In the genomic region with DNA sequence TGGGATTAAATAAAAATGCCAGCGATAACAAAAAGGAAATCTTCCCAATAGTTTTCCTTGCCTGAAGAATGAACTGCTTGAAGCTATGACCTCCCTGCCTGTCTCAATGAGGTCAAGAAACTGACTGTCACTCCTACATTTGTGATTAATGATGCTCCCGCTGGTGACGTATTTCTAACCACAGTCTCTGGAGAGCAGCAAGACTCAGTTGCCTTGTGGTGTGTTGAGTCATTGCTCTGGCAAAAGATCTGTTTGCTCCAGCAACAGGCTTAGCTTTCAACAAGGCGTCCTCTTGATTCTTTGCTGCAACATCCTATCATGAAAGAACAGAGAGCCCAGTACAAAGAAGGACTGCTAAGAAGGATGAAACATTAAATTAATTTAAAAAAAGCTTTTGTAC, we compare ENCODE assay signal across 10 cellular contexts.
A peak's percentile ranks its signal among the peaks of the same experiment; 100 is the strongest.
DNase-seq lines count a peak whose midpoint lies in the region; ATAC-seq and TF ChIP-seq lines count a peak whose summit lies in the region.
"Had no signal": no experiment of that assay in that cellular context is flagged by ENCODE, and none has a peak within 500 bp of the region (broad histone marks: within the 10 kb centered on the region; RNA-seq: fewer than 3 reads in every experiment).

No MANE protein-coding gene starts in this region.

- peak overlapping the region in 4 of 5 experiments; percentile 2 to 68 (median 26) for H3K4me3 Mint-ChIP-seq in brain
- no peak overlapping the region for H3K4me3 Mint-ChIP-seq in natural killer cell
- H3K4me3 Mint-ChIP-seq: activated naive CD8-positive, alpha-beta T cell treated with anti-CD3 and anti-CD28 coated beads, Interleukin-2, amount 10 ng/mL, durations not matched to agents 7 days and 5 days had no signal

- intact Hi-C loops in left lung (cut with DNase I): no loop called here
- intact Hi-C loops in esophagus muscularis mucosa (cut with DNase I): no loop called here
- intact Hi-C loops in natural killer cell (cut with micrococcal nuclease): no loop called here

- H3K4me1 ChIP-seq in left lung: no peaks in the 10 kb centered on the region
- peaks cover 0 to 8% (median 4%) of the 10 kb centered on the region in 4 donors for H3K4me1 ChIP-seq in esophagus muscularis mucosa
- H3K4me1 ChIP-seq: right lobe of liver had no signal

- H3K36me3 Mint-ChIP-seq in brain (no peaks in the 10 kb centered on the region), natural killer cell (no peaks in the 10 kb centered on the region)
- H3K36me3 Mint-ChIP-seq: activated naive CD8-positive, alpha-beta T cell treated with anti-CD3 and anti-CD28 coated beads, Interleukin-2, amount 10 ng/mL, durations not matched to agents 7 days and 5 days had no signal

- peak; percentile 59 for ATAC-seq in left lung
- no peak for ATAC-seq in HG03139 (IDR thresholded peaks at IDR 0.05; ENCODE audit: unreplicated experiment)
- no peak for ATAC-seq in natural killer cell

- TF ChIP-seq CTCF in brain (conservative IDR thresholded peaks at IDR 0.05) (no peak), left lung (IDR thresholded peaks at IDR 0.05) (no peak), esophagus muscularis mucosa (IDR thresholded peaks at IDR 0.05) (no peak), natural killer cell (IDR thresholded peaks at IDR 0.05) (no peak)

- H3K4me3 ChIP-seq in left lung: no peak overlapping the region
- no peak overlapping the region for H3K4me3 ChIP-seq in esophagus muscularis mucosa
- H3K4me3 ChIP-seq: right lobe of liver had no signal

- WGBS in esophagus muscularis mucosa: 49% methylated on average over 4 of the region's 4 CpGs

- peak; percentile 78 for DNase-seq in AG08396 (ENCODE audit: low spot score)
- peak; percentile 91 for DNase-seq in MV-4-11 (lab: John Stamatoyannopoulos, UW)
- no peak for DNase-seq in left lung
- no peak for DNase-seq in esophagus muscularis mucosa (ENCODE audit: extremely low spot score)
- DNase-seq in activated CD8-positive, alpha-beta memory T cell treated with anti-CD3 and anti-CD28 coated beads for 24 hours: no peak
- no peak for DNase-seq in natural killer cell
- DNase-seq: activated naive CD8-positive, alpha-beta T cell treated with anti-CD3 and anti-CD28 coated beads, Interleukin-2, amount 10 ng/mL, durations not matched to agents 7 days and 5 days; right lobe of liver had no signal

- H3K27ac Mint-ChIP-seq in brain (peak overlapping the region; percentile 63 to 87 (median 82)), natural killer cell (no peak overlapping the region)
- H3K27ac Mint-ChIP-seq: activated naive CD8-positive, alpha-beta T cell treated with anti-CD3 and anti-CD28 coated beads, Interleukin-2, amount 10 ng/mL, durations not matched to agents 7 days and 5 days had no signal

- TF ChIP-seq POLR2A in esophagus muscularis mucosa (IDR thresholded peaks at IDR 0.05; ENCODE audit: low read depth): no peak

- no peak for TF ChIP-seq EP300 in esophagus muscularis mucosa (IDR thresholded peaks at IDR 0.05)

- H3K27ac ChIP-seq in left lung (no peak overlapping the region), esophagus muscularis mucosa (replicated peaks in 1 of 4) (peak overlapping the region in 1 of 4 donors; percentile 52)
- H3K27ac ChIP-seq: right lobe of liver had no signal

- H3K27me3 ChIP-seq in left lung: no peaks in the 10 kb centered on the region
- H3K27me3 ChIP-seq in esophagus muscularis mucosa: no peaks in the 10 kb centered on the region
- H3K27me3 ChIP-seq: right lobe of liver had no signal

- peaks cover 0 to 3% (median 0%) of the 10 kb centered on the region in 5 experiments for H3K9me3 Mint-ChIP-seq in brain
- H3K9me3 Mint-ChIP-seq in natural killer cell: peaks cover 7 to 11% of the 10 kb centered on the region in 2 donors
- H3K9me3 Mint-ChIP-seq: activated naive CD8-positive, alpha-beta T cell treated with anti-CD3 and anti-CD28 coated beads, Interleukin-2, amount 10 ng/mL, durations not matched to agents 7 days and 5 days had no signal

- H3K36me3 ChIP-seq in left lung (no peaks in the 10 kb centered on the region), esophagus muscularis mucosa (no peaks in the 10 kb centered on the region)
- H3K36me3 ChIP-seq: right lobe of liver had no signal

- H3K4me1 Mint-ChIP-seq in brain (peaks cover 22% of the 10 kb centered on the region), natural killer cell (no peaks in the 10 kb centered on the region)
- H3K4me1 Mint-ChIP-seq: activated naive CD8-positive, alpha-beta T cell treated with anti-CD3 and anti-CD28 coated beads, Interleukin-2, amount 10 ng/mL, durations not matched to agents 7 days and 5 days had no signal

- H3K27me3 Mint-ChIP-seq in brain (peaks cover 5% of the 10 kb centered on the region), natural killer cell (ENCODE audit: low read depth in 2 of 2) (no peaks in the 10 kb centered on the region)
- H3K27me3 Mint-ChIP-seq: activated naive CD8-positive, alpha-beta T cell treated with anti-CD3 and anti-CD28 coated beads, Interleukin-2, amount 10 ng/mL, durations not matched to agents 7 days and 5 days had no signal

- H3K9me3 ChIP-seq in left lung (peaks cover 0 to 1% of the 10 kb centered on the region in 2 donors), esophagus muscularis mucosa (no peaks in the 10 kb centered on the region)
- H3K9me3 ChIP-seq: right lobe of liver had no signal

Comparison
In these comparisons a context has a peak if more than half of its experiments do, and no peak if none do; other contexts are left out.
1. DNase-seq: peak in AG08396 (single experiment) and MV-4-11 (single experiment); none in left lung (0 of 2), esophagus muscularis mucosa (single experiment), activated CD8-positive, alpha-beta memory T cell treated with anti-CD3 and anti-CD28 coated beads for 24 hours (single experiment) and natural killer cell (single experiment).
2. H3K27ac Mint-ChIP-seq: peak in brain (5 of 5); none in natural killer cell (0 of 2).